Comparison of ENCODE assay signal across 8 cellular contexts in genomic region chr18:35040638-35040987, GRCh38. TPM values are rescaled to one million over a fixed set of nuclear protein-coding genes. Genes with fewer than 3 reads are reported as not detected.
DNase-seq lines count a peak whose midpoint lies in the region; ATAC-seq, FAIRE-seq and TF ChIP-seq lines count a peak whose summit lies in the region.

No MANE protein-coding gene starts in this region.

- H4K8ac ChIP-seq in H1 (ENCODE audit: extremely low read depth, insufficient read depth, low read length), result no peak overlapping the region

- no peak overlapping the region for H3K18ac ChIP-seq in H1 (ENCODE audit: extremely low read depth, low read length)

- TF ChIP-seq POLR2A in H1 (IDR thresholded peaks at IDR 0.05; ENCODE audit: control extremely low read depth in 1 of 2, low read depth in 2 of 2, low read length in 2 of 2) (no peak), GM18505 (IDR thresholded peaks at IDR 0.05; ENCODE audit: borderline replicate concordance, extremely low read depth, insufficient read depth, insufficient read length) (no peak)

- H2BK15ac ChIP-seq in H1 (ENCODE audit: low read length), result no peak overlapping the region

- no peak for FAIRE-seq in H1 (lab: Jason Lieb, UNC)

- H3K9me3 Mint-ChIP-seq in CD4-positive, alpha-beta memory T cell, result peaks cover 0 to 4% (median 0%) of the 10 kb centered on the region in 8 donors

- no peak overlapping the region for H2AK5ac ChIP-seq in H1 (ENCODE audit: low read depth, low read length)

- H3K36me3 ChIP-seq in CD4-positive, alpha-beta memory T cell (ENCODE audit: insufficient read depth, low read length), result no peaks in the 10 kb centered on the region
- H3K36me3 ChIP-seq in OCI-LY1 (ENCODE audit: insufficient read depth, low read length) (no peaks in the 10 kb centered on the region), H1 (ENCODE audit: control insufficient read depth in 2 of 4, insufficient read depth in 4 of 4, low read length in 3 of 4) (no peaks in the 10 kb centered on the region), osteoblast (ENCODE audit: insufficient read depth, low read length) (no peaks in the 10 kb centered on the region)

- no peak for TF ChIP-seq RAD21 in H1 (IDR thresholded peaks at IDR 0.05 in 1 of 2, conservative IDR thresholded peaks at IDR 0.05 in 1 of 2; ENCODE audit: low read depth in 2 of 2, low read length in 2 of 2)

- H3K23me2 ChIP-seq in H1 (ENCODE audit: low read depth, low read length), result peaks cover 11% of the 10 kb centered on the region; the same call in 1 of the 2 replicates

- H3K27ac Mint-ChIP-seq in CD4-positive, alpha-beta memory T cell, result peak overlapping the region; percentile 93 to 100 (median 98)

- peaks cover 0 to 2% of the 10 kb centered on the region in 2 donors for H3K27me3 Mint-ChIP-seq in CD4-positive, alpha-beta memory T cell

- no peaks in the 10 kb centered on the region for H4K20me1 ChIP-seq in OCI-LY1 (ENCODE audit: insufficient read depth, low read length)
- peaks cover 2% of the 10 kb centered on the region in 2 experiments for H4K20me1 ChIP-seq in H1 (replicated peaks in 1 of 2; ENCODE audit: control insufficient read depth in 1 of 2, insufficient read depth in 2 of 2, low read length in 2 of 2)
- no peaks in the 10 kb centered on the region for H4K20me1 ChIP-seq in osteoblast (ENCODE audit: insufficient read depth, low read length)

- no peaks in the 10 kb centered on the region for H3K9me2 ChIP-seq in OCI-LY1 (ENCODE audit: low read depth, low read length)

- no peak for TF ChIP-seq EP300 in H1 (IDR thresholded peaks at IDR 0.05; ENCODE audit: borderline replicate concordance in 1 of 2, low read depth in 2 of 2, low read length in 2 of 2)

- no peaks in the 10 kb centered on the region for H3F3A ChIP-seq in OCI-LY1 (ENCODE audit: insufficient read depth, low read length)

- 0 out of 2 replicates have a peak, but pooled peaks cover 2% of the 10 kb centered on the region for H3K79me1 ChIP-seq in H1 (ENCODE audit: low read depth, low read length)

- peak overlapping the region in 1 of 2 donors; percentile 98 for H3K4me3 ChIP-seq in CD4-positive, alpha-beta memory T cell (ENCODE audit: low read length in 2 of 2)
- H3K4me3 ChIP-seq in OCI-LY1 (ENCODE audit: low read depth, low read length, poor library complexity, severe bottlenecking) (peak overlapping the region; percentile 78), H1 (ENCODE audit: extremely low read depth in 1 of 4, insufficient read depth in 2 of 4, low read depth in 3 of 4, low read length in 4 of 4) (peak overlapping the region; percentile 26 to 75 (median 36); a peak in 6 of 8 replicates), osteoblast (ENCODE audit: insufficient read depth, low read length) (peak overlapping the region; percentile 98)

- peaks cover 37% of the 10 kb centered on the region for H3K4me1 ChIP-seq in CD4-positive, alpha-beta memory T cell (ENCODE audit: insufficient read depth, low read length)
- H3K4me1 ChIP-seq in OCI-LY1 (ENCODE audit: insufficient read depth, low read length, severe bottlenecking) (peaks cover 57% of the 10 kb centered on the region), H1 (replicated peaks in 1 of 4; ENCODE audit: control insufficient read depth in 3 of 4, insufficient read depth in 4 of 4, low read length in 3 of 4) (peaks cover 0 to 7% (median 4%) of the 10 kb centered on the region in 4 experiments; a peak in 4 of 7 replicates), osteoblast (ENCODE audit: insufficient read depth, low read length) (peaks cover 30% of the 10 kb centered on the region)

- no peak overlapping the region for H2BK120ac ChIP-seq in H1 (replicated peaks; ENCODE audit: low read depth, low read length)

- H3K56ac ChIP-seq in H1 (replicated peaks; ENCODE audit: insufficient read length, low read depth, low read length), result no peak overlapping the region

- H4K5ac ChIP-seq in H1 (ENCODE audit: insufficient read length, low read depth, low read length), result no peak overlapping the region

- peak overlapping the region; percentile 91 to 99 (median 98) for H3K4me3 Mint-ChIP-seq in CD4-positive, alpha-beta memory T cell

- intact Hi-C loops in CD4-positive, alpha-beta memory T cell (cut with micrococcal nuclease), result loop anchor here (2.0 to 5.0 kb wide), 6 partner anchors 14 to 1087 kb away; partner anchors contain the start of genes ELP2, INO80C, RMP24 and RPRD1A

- no peak for ATAC-seq in GM18505 (IDR thresholded peaks at IDR 0.05; ENCODE audit: unreplicated experiment)
- no peak for ATAC-seq in GM21717 (IDR thresholded peaks at IDR 0.05; ENCODE audit: unreplicated experiment)
- no peak for ATAC-seq in HG02840 (IDR thresholded peaks at IDR 0.05; ENCODE audit: low FRiP score, unreplicated experiment)

- H2BK5ac ChIP-seq in H1 (ENCODE audit: low read depth, low read length), result no peak overlapping the region

- DNase-seq in CD4-positive, alpha-beta memory T cell, result no peak
- DNase-seq in H1 (ENCODE audit: low read depth in 1 of 2, low spot score in 2 of 2), result no peak
- no peak for DNase-seq in osteoblast (ENCODE audit: insufficient read length, low spot score, missing footprints)
- DNase-seq in AML-193 (lab: John Stamatoyannopoulos, UW), result no peak

- CTCF ChIA-PET in CD4-positive, alpha-beta memory T cell (lab: Charles Lee; ENCODE audit: partially characterized antibody), result interaction anchor here (0.9 to 3.9 kb wide), 6 partner anchors 8 to 199 kb away, joined by 3 to 105 read pairs (median 8); no protein-coding TSS in a partner anchor
- CTCF ChIA-PET in H1 (lab: Charles Lee; ENCODE audit: partially characterized antibody), result interaction anchor here (0.7 to 2.2 kb wide), 6 partner anchors 10 to 103 kb away, joined by 3 to 11 read pairs (median 3); no protein-coding TSS in a partner anchor

- no peaks in the 10 kb centered on the region for H3K27me3 ChIP-seq in CD4-positive, alpha-beta memory T cell (ENCODE audit: insufficient read depth, low read length)
- H3K27me3 ChIP-seq in OCI-LY1 (ENCODE audit: insufficient read depth, low read length) (no peaks in the 10 kb centered on the region), H1 (replicated peaks in 1 of 4; ENCODE audit: control insufficient read depth in 3 of 4, extremely low read depth in 1 of 4, insufficient read depth in 3 of 4, low read length in 3 of 4) (no peaks in the 10 kb centered on the region), osteoblast (ENCODE audit: insufficient read depth, low read length) (no peaks in the 10 kb centered on the region)

- no peak overlapping the region for H4K91ac ChIP-seq in H1 (replicated peaks; ENCODE audit: insufficient read length, low read length)

- no peak overlapping the region for H3K23ac ChIP-seq in H1 (ENCODE audit: insufficient read length)

- H3K4me2 ChIP-seq in OCI-LY1 (ENCODE audit: low read length) (peak overlapping the region; percentile 78), H1 (ENCODE audit: insufficient read depth in 1 of 2, low read depth in 2 of 2, low read length in 2 of 2) (peak overlapping the region; percentile 80 to 81), osteoblast (ENCODE audit: insufficient read depth, low read length) (peak overlapping the region; percentile 97)

- no peaks in the 10 kb centered on the region for H3K9me3 ChIP-seq in CD4-positive, alpha-beta memory T cell (ENCODE audit: control insufficient read depth in 1 of 2, low read length in 2 of 2)
- H3K9me3 ChIP-seq in OCI-LY1 (ENCODE audit: low read length), result peaks cover 5% of the 10 kb centered on the region; the same call in 1 of the 2 replicates
- no peaks in the 10 kb centered on the region for H3K9me3 ChIP-seq in H1 (ENCODE audit: insufficient read depth in 2 of 2, low read depth in 1 of 2, low read length in 1 of 2)
- no peaks in the 10 kb centered on the region for H3K9me3 ChIP-seq in osteoblast (ENCODE audit: low read depth, low read length)

- H2BK12ac ChIP-seq in H1 (ENCODE audit: low read depth, low read length), result peak overlapping the region; percentile 86; the same call in 1 of the 2 replicates

- H2AFZ ChIP-seq in OCI-LY1 (ENCODE audit: low read length) (peak overlapping the region; percentile 44), H1 (ENCODE audit: low read length) (peak overlapping the region; percentile 88), osteoblast (ENCODE audit: low read length) (peak overlapping the region; percentile 95)

- H3K9ac ChIP-seq in OCI-LY1 (ENCODE audit: low read length) (peak overlapping the region; percentile 51), H1 (replicated peaks in 1 of 4; ENCODE audit: extremely low read depth in 1 of 4, low read depth in 3 of 4, low read length in 3 of 4) (peak overlapping the region in 2 of 4 experiments; percentile 49 to 50; a peak in 2 of 7 replicates)

- no peak overlapping the region for H3K14ac ChIP-seq in H1 (ENCODE audit: insufficient read length)

- H2BK20ac ChIP-seq in H1 (ENCODE audit: low read length), result no peak overlapping the region

- H3K27ac ChIP-seq in CD4-positive, alpha-beta memory T cell (ENCODE audit: low read depth, low read length), result peak overlapping the region; percentile 94
- H3K27ac ChIP-seq in OCI-LY1 (ENCODE audit: low read depth, low read length, poor library complexity, severe bottlenecking) (peak overlapping the region; percentile 95), H1 (ENCODE audit: low read depth, low read length) (peak overlapping the region; percentile 11; the same call in 1 of the 2 replicates), osteoblast (ENCODE audit: low read depth, low read length) (peak overlapping the region; percentile 81)

- peaks cover 30 to 54% (median 42%) of the 10 kb centered on the region in 4 donors for H3K4me1 Mint-ChIP-seq in CD4-positive, alpha-beta memory T cell

- no peak for TF ChIP-seq CTCF in OCI-LY1 (IDR thresholded peaks at IDR 0.05; ENCODE audit: low read length)
- no peak for TF ChIP-seq CTCF in H1 (IDR thresholded peaks at IDR 0.05; ENCODE audit: control extremely low read depth in 1 of 3, insufficient read depth in 1 of 3, low read depth in 1 of 3, low read length in 3 of 3)
- no peak for TF ChIP-seq CTCF in osteoblast (IDR thresholded peaks at IDR 0.05; ENCODE audit: extremely low read depth, low read depth, low read length)

- no peak overlapping the region for H3K4ac ChIP-seq in H1 (replicated peaks; ENCODE audit: insufficient read length, low read depth, low read length)

- POLR2A ChIA-PET in CD4-positive, alpha-beta memory T cell (lab: Charles Lee; ENCODE audit: partially characterized antibody), result interaction anchor here (0.6 to 4.2 kb wide), 14 partner anchors 10 to 931 kb away, joined by 3 to 172 read pairs (median 5); partner anchors contain the start of genes INO80C, RMP24, ZNF396 and ZNF397
- POLR2A ChIA-PET in H1 (lab: Charles Lee; ENCODE audit: partially characterized antibody), result interaction anchor here (1.0 to 1.6 kb wide), 4 partner anchors 11 to 82 kb away, joined by 3 to 6 read pairs (median 4); no protein-coding TSS in a partner anchor

- H3K79me2 ChIP-seq in OCI-LY1 (ENCODE audit: insufficient read depth, low read length) (peaks cover 41% of the 10 kb centered on the region), H1 (ENCODE audit: control insufficient read depth in 1 of 2, insufficient read depth in 2 of 2, low read length in 2 of 2) (peaks cover 0 to 29% of the 10 kb centered on the region in 2 experiments; a peak in 2 of 4 replicates), osteoblast (ENCODE audit: insufficient read depth, low read length) (peaks cover 35% of the 10 kb centered on the region)

- peaks cover 0 to 22% of the 10 kb centered on the region in 2 donors for H3K36me3 Mint-ChIP-seq in CD4-positive, alpha-beta memory T cell

RNA-seq across cellular contexts. Expression of gene MAPRE2, which starts 0.6 kb away (rescaled TPM):
- total RNA-seq in CD4-positive, alpha-beta memory T cell, result 10 to 100 TPM; 48.8 to 54.1 TPM
- polyA plus RNA-seq in CD4-positive, alpha-beta memory T cell, result 100 to 1,000 TPM in 1 of 2 donors, 10 to 100 TPM in 1; 66.5 to 100 TPM
- total RNA-seq in H1 (2021; fragmentation: NEBNext Ultra II Directional; extraction: Animal tissue kit (Norgen Biotek cat#: 25700)), result 30.9 and 32.6 TPM in 2 replicates
- 24.2 and 33.1 TPM in 2 replicates for polyA plus RNA-seq in H1 (2011; rRNA removed)
- polyA plus RNA-seq in H1 (2011; cell fraction: cytosol; rRNA removed), result 30.0 TPM
- 17.5 TPM for polyA plus RNA-seq in H1 (2011; cell fraction: nucleus; rRNA removed)
- 21.2 to 32.2 TPM (median 24.4 TPM) in 4 replicates for polyA plus RNA-seq in H1 (2012, experiment 1 of 2)
- 5.2 TPM for polyA plus RNA-seq in H1 (2012, experiment 2 of 2)
- 18.5 TPM for polyA plus RNA-seq in H1 (2013, experiment 1 of 2)
- polyA plus RNA-seq in H1 (2013, experiment 2 of 2), result 18.6 TPM
- 37.3 and 44.8 TPM in 2 replicates for polyA minus RNA-seq in H1 (2011; rRNA and poly(A)+ RNA removed)
- polyA minus RNA-seq in H1 (2011; cell fraction: cytosol; rRNA and poly(A)+ RNA removed), result 28.1 TPM
- 30.2 TPM for polyA minus RNA-seq in H1 (2011; cell fraction: nucleus; rRNA and poly(A)+ RNA removed)
- total RNA-seq in osteoblast, result 21.7 and 24.2 TPM in 2 replicates

Comparison
In these comparisons a context has a peak if more than half of its experiments do, and no peak if none do; other contexts are left out.
1. H3K27ac ChIP-seq: peak in every context shown above with its lines; median percentile 95 in OCI-LY1; 94 in CD4-positive, alpha-beta memory T cell; 81 in osteoblast; 11 in H1.
2. H2AFZ ChIP-seq: peak in every context shown above with its lines; median percentile 95 in osteoblast; 88 in H1; 44 in OCI-LY1.